Comparison of ENCODE assay signal across 20 cellular contexts in the genomic region with DNA sequence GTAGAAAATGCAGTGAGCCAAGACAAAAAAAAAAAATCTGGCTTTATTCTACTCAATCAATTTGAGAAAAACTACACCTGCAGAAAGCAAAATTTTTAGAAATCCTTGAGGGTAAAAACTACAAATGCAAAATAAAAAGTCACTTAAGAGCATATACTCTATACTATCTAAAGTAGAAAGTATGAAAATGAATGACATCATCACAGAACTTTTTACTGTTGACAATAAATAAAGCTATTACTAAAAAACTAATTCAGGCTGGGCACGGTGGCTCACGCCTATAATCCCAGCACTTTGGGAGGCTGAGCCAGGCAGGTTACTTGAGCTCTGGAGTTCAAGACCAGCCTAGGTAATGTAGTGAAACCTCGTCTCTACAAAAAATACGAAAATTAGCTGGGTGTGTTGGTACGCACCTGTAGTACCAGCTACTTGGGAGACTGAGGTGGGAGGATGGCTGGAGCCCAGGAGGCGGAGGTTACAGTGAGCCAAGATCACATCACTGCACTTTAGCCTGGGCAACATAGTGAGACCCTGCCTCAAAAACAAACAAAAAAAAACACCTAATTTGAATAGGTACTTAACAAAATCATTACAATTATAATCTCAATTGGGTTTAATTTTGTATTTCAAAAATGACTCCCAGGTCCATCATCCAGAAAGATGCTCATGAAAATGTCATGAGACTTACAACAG. TPM values are rescaled to one million over a fixed set of nuclear protein-coding genes. Genes with fewer than 3 reads are reported as not detected.
DNase-seq lines count a peak whose midpoint lies in the region; ATAC-seq, FAIRE-seq and TF ChIP-seq lines count a peak whose summit lies in the region.
"Had no signal": no experiment of that assay in that cellular context is flagged by ENCODE, and none has a peak within 500 bp of the region (broad histone marks: within the 10 kb centered on the region; RNA-seq: fewer than 3 reads in every experiment).

No MANE protein-coding gene starts in this region.

- H3K4me3 ChIP-seq in CD8-positive, alpha-beta memory T cell (ENCODE audit: low read length), result no peak overlapping the region
- H3K4me3 ChIP-seq in HEK293 (ENCODE audit: low read depth, low read length), result no peak overlapping the region
- H3K4me3 ChIP-seq in GM12878, result no peak overlapping the region
- no peak overlapping the region for H3K4me3 ChIP-seq in subcutaneous abdominal adipose tissue (ENCODE audit: low read depth in 1 of 5, low read length in 5 of 5)
- H3K4me3 ChIP-seq: BLaER1 treated with 17β-estradiol and CSF1 and Interleukin-3, amounts not matched to agents 10 nM and 100 nM had no signal

- TF ChIP-seq EP300 in GM12878 (IDR thresholded peaks at IDR 0.05; ENCODE audit: borderline replicate concordance in 1 of 2, control insufficient read depth in 1 of 2, low read depth in 2 of 2, low read length in 2 of 2), result no peak

- FAIRE-seq in GM12878 (lab: Jason Lieb, UNC), result no peak
- FAIRE-seq: G401.6, GM12892, GM18507, HTR-8/SVneo had no signal

- no peak overlapping the region for H3K4me2 ChIP-seq in GM12878 (ENCODE audit: control insufficient read depth, insufficient read depth)
- H3K4me2 ChIP-seq: BLaER1 treated with 17β-estradiol and CSF1 and Interleukin-3, amounts not matched to agents 10 nM and 100 nM had no signal

- no peak overlapping the region for H2AFZ ChIP-seq in GM12878 (ENCODE audit: control insufficient read depth, low read depth, low read length)

- RAD21 ChIA-PET in GM12878 (lab: Charles Lee; ENCODE audit: unreplicated experiment), result interaction anchor here (1.6 kb wide), 1 partner anchor 44 kb away, joined by 4 read pairs; no protein-coding TSS in a partner anchor

- H3K27ac ChIP-seq in CD8-positive, alpha-beta memory T cell (ENCODE audit: low read depth, low read length), result no peak overlapping the region
- H3K27ac ChIP-seq in HEK293 (ENCODE audit: extremely low read depth, low read depth, low read length), result no peak overlapping the region
- no peak overlapping the region for H3K27ac ChIP-seq in GM12878 (ENCODE audit: control insufficient read depth, insufficient read depth)
- H3K27ac ChIP-seq in subcutaneous abdominal adipose tissue (ENCODE audit: low read depth, low read length), result peak overlapping the region; percentile 77
- H3K27ac ChIP-seq: BLaER1 treated with 17β-estradiol and CSF1 and Interleukin-3, amounts not matched to agents 10 nM and 100 nM had no signal

- BruUV-seq in GM12878 (replicated peaks; lab: Mats Ljungman, UMichigan), result no TSS peak

- H3K9ac ChIP-seq in GM12878 (ENCODE audit: control insufficient read depth, insufficient read depth, low read length) (no peak overlapping the region), subcutaneous abdominal adipose tissue (ENCODE audit: low read length in 5 of 5) (no peak overlapping the region)
- H3K9ac ChIP-seq: BLaER1 treated with 17β-estradiol and CSF1 and Interleukin-3, amounts not matched to agents 10 nM and 100 nM had no signal

- H3K36me3 ChIP-seq in CD8-positive, alpha-beta memory T cell (ENCODE audit: insufficient read depth, low read length), result peaks cover 12% of the 10 kb centered on the region
- H3K36me3 ChIP-seq in HEK293 (ENCODE audit: control insufficient read depth in 2 of 2, insufficient read depth in 1 of 2, low read length in 2 of 2), result peaks cover 43 to 49% of the 10 kb centered on the region in 2 experiments
- H3K36me3 ChIP-seq in GM12878 (ENCODE audit: control insufficient read depth in 2 of 2, insufficient read depth in 2 of 2, low read length in 1 of 2), result no peaks in the 10 kb centered on the region; a peak in 1 of 4 replicates
- H3K36me3 ChIP-seq in subcutaneous abdominal adipose tissue (ENCODE audit: control insufficient read depth in 5 of 5, insufficient read depth in 5 of 5, low read length in 5 of 5), result peaks cover 11 to 49% (median 21%) of the 10 kb centered on the region in 5 donors

- H3K4me3 Mint-ChIP-seq in CD8-positive, alpha-beta memory T cell, result no peak overlapping the region
- H3K4me3 Mint-ChIP-seq: B cell; CD8-positive, alpha-beta T cell; IgD-negative memory B cell had no signal

- H3K9me3 ChIP-seq in CD8-positive, alpha-beta memory T cell (ENCODE audit: low read length), result no peaks in the 10 kb centered on the region
- no peaks in the 10 kb centered on the region for H3K9me3 ChIP-seq in HEK293 (ENCODE audit: control insufficient read depth, insufficient read depth, low read depth, low read length)
- H3K9me3 ChIP-seq in GM12878 (replicated peaks; ENCODE audit: control insufficient read depth, insufficient read depth, low read length), result no peaks in the 10 kb centered on the region
- H3K9me3 ChIP-seq in subcutaneous abdominal adipose tissue (ENCODE audit: control insufficient read depth in 5 of 5, low read length in 5 of 5), result no peaks in the 10 kb centered on the region

- DNase-seq in CD8-positive, alpha-beta memory T cell, result no peak
- DNase-seq in GM12878 (ENCODE audit: low read depth, low spot score) (no peak), DMS79 (lab: John Stamatoyannopoulos, UW) (no peak), OCI-M1 (lab: John Stamatoyannopoulos, UW) (no peak)
- DNase-seq: CD8-positive, alpha-beta T cell; COR-L47; DMS 273 treated with DMSO at 0.1 percent for 48 hours; DMS53; GOT3; H7 had no signal

- no peaks in the 10 kb centered on the region for H3K27me3 ChIP-seq in CD8-positive, alpha-beta memory T cell (ENCODE audit: insufficient read depth, low read length, poor library complexity, severe bottlenecking)
- H3K27me3 ChIP-seq in GM12878 (replicated peaks in 1 of 2; ENCODE audit: control insufficient read depth in 2 of 2, insufficient read depth in 2 of 2, low read length in 1 of 2) (no peaks in the 10 kb centered on the region), subcutaneous abdominal adipose tissue (ENCODE audit: control insufficient read depth in 5 of 5, insufficient read depth in 4 of 5, low read length in 5 of 5) (no peaks in the 10 kb centered on the region)
- H3K27me3 ChIP-seq: BLaER1 treated with 17β-estradiol and CSF1 and Interleukin-3, amounts not matched to agents 10 nM and 100 nM had no signal

- TF ChIP-seq CTCF in HEK293 (tag by site-specific recombination; IDR thresholded peaks at IDR 0.05), result no peak
- no peak for TF ChIP-seq CTCF in GM12878 (IDR thresholded peaks at IDR 0.05 in 2 of 3, conservative IDR thresholded peaks at IDR 0.05 in 1 of 3; ENCODE audit: control insufficient read depth in 2 of 3, extremely low read depth in 1 of 3, insufficient read depth in 1 of 3, low read depth in 3 of 3, low read length in 3 of 3)

- no peaks in the 10 kb centered on the region for H3K27me3 Mint-ChIP-seq in CD8-positive, alpha-beta memory T cell
- H3K27me3 Mint-ChIP-seq: B cell, IgD-negative memory B cell had no signal

- POLR2A ChIA-PET in CD8-positive, alpha-beta memory T cell (lab: Charles Lee), result interaction anchor here (1.0 kb wide), 1 partner anchor 800 kb away, joined by 4 read pairs; no protein-coding TSS in a partner anchor
- POLR2A ChIA-PET in HEK293 (lab: Yijun Ruan, JAX), result interaction anchor here (0.6 kb wide), 1 partner anchor 1222 kb away, joined by 3 read pairs; no protein-coding TSS in a partner anchor
- POLR2A ChIA-PET in GM12878 (lab: Charles Lee), result interaction anchor here (0.6 to 1.0 kb wide), 3 partner anchors 8 to 888 kb away, joined by 3 to 4 read pairs (median 3); a partner anchor contains a TSS

- in situ Hi-C loops in GM12878 (cut with MboI), result no loop called here

- H3K4me1 ChIP-seq in CD8-positive, alpha-beta memory T cell (ENCODE audit: insufficient read depth, low read length), result no peaks in the 10 kb centered on the region
- H3K4me1 ChIP-seq in HEK293 (ENCODE audit: control insufficient read depth, insufficient read depth, low read length) (no peaks in the 10 kb centered on the region), GM12878 (ENCODE audit: control insufficient read depth, insufficient read depth, low read length) (no peaks in the 10 kb centered on the region), subcutaneous abdominal adipose tissue (ENCODE audit: control insufficient read depth in 5 of 5, insufficient read depth in 5 of 5, low read length in 5 of 5) (peaks cover 0 to 24% (median 7%) of the 10 kb centered on the region in 5 donors)

- no peaks in the 10 kb centered on the region; the same call in 1 of the 2 replicates for H3K79me2 ChIP-seq in GM12878 (ENCODE audit: control insufficient read depth, insufficient read depth, low read length)

- SMC1A ChIA-PET in GM12878 (lab: Charles Lee; ENCODE audit: uncharacterized antibody, unreplicated experiment), result interaction anchor here (0.7 to 1.0 kb wide), 3 partner anchors 8 to 59 kb away, joined by 3 read pairs; a partner anchor contains a TSS

- peak overlapping the region in 5 of 8 donors; percentile 5 to 82 (median 57) for H3K27ac Mint-ChIP-seq in CD8-positive, alpha-beta memory T cell
- H3K27ac Mint-ChIP-seq: CD8-positive, alpha-beta T cell; IgD-negative memory B cell had no signal

- no peak for ATAC-seq in GM12878
- ATAC-seq: CD8-positive, alpha-beta T cell; HCT116 had no signal

- intact Hi-C loops in GM12878 (cut with micrococcal nuclease; ENCODE audit: unreplicated experiment), result no loop called here

- H3K4me1 Mint-ChIP-seq in CD8-positive, alpha-beta memory T cell, result peaks cover 9 to 26% (median 16%) of the 10 kb centered on the region in 3 donors

- no peaks in the 10 kb centered on the region for H4K20me1 ChIP-seq in GM12878 (ENCODE audit: control insufficient read depth, insufficient read depth)

- WGBS in GM12878 (ENCODE audit: insufficient coverage, insufficient replicate concordance, low lambda C conversion rate, missing lambda C conversion rate), result 100% methylated on average over 6 of the region's 6 CpGs

- peaks cover 0 to 55% (median 2%) of the 10 kb centered on the region in 3 donors for H3K36me3 Mint-ChIP-seq in CD8-positive, alpha-beta memory T cell
- H3K36me3 Mint-ChIP-seq: IgD-negative memory B cell had no signal

- no peak for TF ChIP-seq RAD21 in GM12878 (IDR thresholded peaks at IDR 0.05; ENCODE audit: insufficient read depth, low read depth, low read length)

- no peak for TF ChIP-seq POLR2A in GM12878 (IDR thresholded peaks at IDR 0.05; ENCODE audit: low read depth, low read length)

- CTCF ChIA-PET in CD8-positive, alpha-beta memory T cell (lab: Charles Lee), result no interaction called here
- CTCF ChIA-PET in HEK293 (lab: Yijun Ruan, JAX) (interaction anchor here (0.7 to 1.4 kb wide), 2 partner anchors 8 to 9 kb away, joined by 4 read pairs; no protein-coding TSS in a partner anchor), GM12878 (lab: Yijun Ruan, JAX) (no interaction called here)

- H3K9me3 Mint-ChIP-seq in CD8-positive, alpha-beta memory T cell, result no peaks in the 10 kb centered on the region
- H3K9me3 Mint-ChIP-seq: CD8-positive, alpha-beta T cell; IgD-negative memory B cell had no signal

RNA-seq across cellular contexts. Expression of a gene that starts 7.6 kb away (rescaled TPM):
- 10 to 100 TPM; 40.4 to 43.2 TPM for total RNA-seq in CD8-positive, alpha-beta memory T cell
- 78.3 TPM for polyA plus RNA-seq in CD8-positive, alpha-beta memory T cell
- total RNA-seq in GM12878 (2013; cell fraction: nucleolus; rRNA removed), result 8.7 and 12.0 TPM in 2 replicates
- total RNA-seq in GM12878 (2014; rRNA removed), result 27.3 and 35.4 TPM in 2 replicates
- total RNA-seq in GM12878 (2014; rRNA removed; fragmentation: Illumina TruSeq; extraction: Trizol), result 45.0 and 45.6 TPM in 2 replicates
- 32.7 and 36.5 TPM in 2 replicates for total RNA-seq in GM12878 (2021)
- polyA plus RNA-seq in GM12878 (2011; ENCODE audit: low read depth), result 21.9 TPM
- 41.5 and 75.1 TPM in 2 replicates for polyA plus RNA-seq in GM12878 (2011; rRNA removed)
- 14.5 and 15.2 TPM in 2 replicates for polyA plus RNA-seq in GM12878 (2011; cell fraction: cytosol; rRNA removed)
- 12.0 and 13.0 TPM in 2 replicates for polyA plus RNA-seq in GM12878 (2011; cell fraction: nucleus; rRNA removed)
- 34.0 and 34.9 TPM in 2 replicates for polyA plus RNA-seq in GM12878 (2012)
- 37.2 and 45.5 TPM in 2 replicates for polyA plus RNA-seq in GM12878 (2014; fragmentation: Illumina TruSeq; extraction: Trizol)
- polyA plus RNA-seq in GM12878 (2014; fragmentation: Nextera tagmentation; extraction: Ambion mirVana), result 10 to 100 TPM; 38.5 to 61.2 TPM
- 33.7 and 41.6 TPM in 2 replicates for polyA plus RNA-seq in GM12878 (2014; rRNA removed)
- polyA plus RNA-seq in GM12878 (2016; fragmentation: Nextera tagmentation; extraction: Ambion mirVana), result 10 to 100 TPM; 84.0 to 86.0 TPM
- polyA minus RNA-seq in GM12878 (2011; rRNA and poly(A)+ RNA removed), result 8.4 and 11.3 TPM in 2 replicates
- polyA minus RNA-seq in GM12878 (2011; cell fraction: cytosol; rRNA and poly(A)+ RNA removed), result 3.1 and 6.0 TPM in 2 replicates
- polyA minus RNA-seq in GM12878 (2011; cell fraction: nucleus; rRNA and poly(A)+ RNA removed), result 3.4 and 4.3 TPM in 2 replicates

RNA-seq across cellular contexts. Expression of a gene that starts 42.6 kb away (rescaled TPM):
- total RNA-seq in CD8-positive, alpha-beta memory T cell, result 10 to 100 TPM; 38.7 to 40.0 TPM
- polyA plus RNA-seq in CD8-positive, alpha-beta memory T cell, result 10.7 TPM
- total RNA-seq in GM12878 (2013; cell fraction: nucleolus; rRNA removed), result 29.2 and 30.2 TPM in 2 replicates
- total RNA-seq in GM12878 (2014; rRNA removed) (23.8 and 28.2 TPM in 2 replicates), GM12878 (2014; rRNA removed; fragmentation: Illumina TruSeq; extraction: Trizol) (28.4 and 29.7 TPM in 2 replicates), GM12878 (2021) (46.8 and 53.9 TPM in 2 replicates)
- 14.1 TPM for polyA plus RNA-seq in GM12878 (2011; ENCODE audit: low read depth)
- polyA plus RNA-seq in GM12878 (2011; rRNA removed) (20.5 and 34.1 TPM in 2 replicates), GM12878 (2014; fragmentation: Illumina TruSeq; extraction: Trizol) (25.1 and 32.6 TPM in 2 replicates), GM12878 (2014; fragmentation: Nextera tagmentation; extraction: Ambion mirVana) (10 to 100 TPM; 10.1 to 13.0 TPM), GM12878 (2014; rRNA removed) (14.6 and 17.4 TPM in 2 replicates), GM12878 (2016; fragmentation: Nextera tagmentation; extraction: Ambion mirVana) (10 to 100 TPM; 81.9 to 95.2 TPM)
- polyA plus RNA-seq in GM12878 (2011; cell fraction: cytosol; rRNA removed), result 10.2 and 15.1 TPM in 2 replicates
- 8.4 and 11.9 TPM in 2 replicates for polyA plus RNA-seq in GM12878 (2011; cell fraction: nucleus; rRNA removed)
- polyA plus RNA-seq in GM12878 (2012), result 19.4 and 24.3 TPM in 2 replicates
- 22.9 and 30.2 TPM in 2 replicates for polyA minus RNA-seq in GM12878 (2011; rRNA and poly(A)+ RNA removed)
- 15.3 and 19.4 TPM in 2 replicates for polyA minus RNA-seq in GM12878 (2011; cell fraction: cytosol; rRNA and poly(A)+ RNA removed)
- polyA minus RNA-seq in GM12878 (2011; cell fraction: nucleus; rRNA and poly(A)+ RNA removed), result 6.9 and 10.6 TPM in 2 replicates
